8 cellular contexts compared by ENCODE assay signal in the genomic region with DNA sequence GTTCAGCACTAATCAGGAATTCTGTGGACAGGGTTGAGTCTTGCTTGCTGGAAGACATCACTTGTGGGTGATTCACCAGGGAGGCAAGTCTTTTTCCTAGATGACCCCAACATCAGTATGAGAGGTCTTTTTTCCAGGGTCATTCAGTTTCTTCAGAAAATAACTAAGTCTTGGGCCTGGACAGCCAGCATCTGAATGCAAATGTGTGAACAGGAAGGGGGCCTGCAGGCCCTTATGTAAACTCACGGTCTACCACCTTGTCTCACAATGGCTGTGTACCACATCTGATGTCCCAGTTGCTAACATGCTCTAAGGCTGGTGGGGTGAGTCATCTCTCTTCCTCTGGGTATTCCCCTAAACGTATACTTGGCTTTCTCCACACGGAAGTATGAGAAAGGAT.
DNase-seq lines count a peak whose midpoint lies in the region; ATAC-seq and TF ChIP-seq lines count a peak whose summit lies in the region.

No MANE protein-coding gene starts in this region.

- H4K5ac ChIP-seq in mesendoderm (ENCODE audit: low read length) = no peak overlapping the region

- no peaks in the 10 kb centered on the region for H3K79me1 ChIP-seq in mesendoderm (ENCODE audit: low read length)

- no peaks in the 10 kb centered on the region for H3K27me3 ChIP-seq in CD4-positive, alpha-beta memory T cell (ENCODE audit: insufficient read depth, low read length)
- H3K27me3 ChIP-seq in HUES48 (ENCODE audit: control insufficient read depth, insufficient read depth, low read length) = no peaks in the 10 kb centered on the region
- no peaks in the 10 kb centered on the region for H3K27me3 ChIP-seq in mesendoderm (ENCODE audit: insufficient read depth, low read length, poor library complexity)
- H3K27me3 ChIP-seq in suprapubic skin = no peaks in the 10 kb centered on the region

- WGBS in mesendoderm (ENCODE audit: extremely low coverage, insufficient coverage, low lambda C conversion rate) = no CpG with 5 or more reads among the region's 3 CpGs
- 45% methylated on average over 3 of the region's 3 CpGs for WGBS in suprapubic skin

- no peaks in the 10 kb centered on the region for H3K79me2 ChIP-seq in mesendoderm (ENCODE audit: control insufficient read depth, insufficient read depth, low read length)

- H3K9ac ChIP-seq in HUES48 (ENCODE audit: low read depth, low read length) (no peak overlapping the region), mesendoderm (ENCODE audit: low read length) (no peak overlapping the region)

- no peak overlapping the region for H3K23ac ChIP-seq in mesendoderm (ENCODE audit: low read length)

- no peaks in the 10 kb centered on the region for H3K27me3 Mint-ChIP-seq in CD4-positive, alpha-beta memory T cell

- H2BK5ac ChIP-seq in mesendoderm (ENCODE audit: low read length) = no peak overlapping the region

- peak; percentile 99 for ATAC-seq in GM21447 (IDR thresholded peaks at IDR 0.05; ENCODE audit: unreplicated experiment)

- H3K4ac ChIP-seq in mesendoderm (ENCODE audit: low read depth, low read length) = no peak overlapping the region

- no peak overlapping the region for H3K18ac ChIP-seq in mesendoderm (ENCODE audit: low read length)

- TF ChIP-seq EP300 in suprapubic skin (IDR thresholded peaks at IDR 0.05) = no peak

- intact Hi-C loops in CD4-positive, alpha-beta memory T cell (cut with micrococcal nuclease) = no loop called here

- H3K4me1 ChIP-seq in CD4-positive, alpha-beta memory T cell (ENCODE audit: insufficient read depth, low read length) = peaks cover 9% of the 10 kb centered on the region
- H3K4me1 ChIP-seq in HUES48 (ENCODE audit: control insufficient read depth, insufficient read depth, low read length) (0 out of 2 replicates have a peak, but pooled peaks cover 3% of the 10 kb centered on the region), mesendoderm (ENCODE audit: control insufficient read depth, low read depth, low read length) (peaks cover 2% of the 10 kb centered on the region), suprapubic skin (no peaks in the 10 kb centered on the region)

- no peak overlapping the region for H3K4me3 ChIP-seq in CD4-positive, alpha-beta memory T cell (ENCODE audit: low read length in 2 of 2)
- H3K4me3 ChIP-seq in HUES48 (ENCODE audit: low read depth, low read length) (no peak overlapping the region), mesendoderm (ENCODE audit: low read length) (no peak overlapping the region), suprapubic skin (no peak overlapping the region)

- H3K9me3 ChIP-seq in CD4-positive, alpha-beta memory T cell (ENCODE audit: control insufficient read depth in 1 of 2, low read length in 2 of 2) = no peaks in the 10 kb centered on the region
- H3K9me3 ChIP-seq in HUES48 (ENCODE audit: control insufficient read depth, insufficient read depth, low read length) (no peaks in the 10 kb centered on the region), suprapubic skin (no peaks in the 10 kb centered on the region)

- H3K36me3 ChIP-seq in CD4-positive, alpha-beta memory T cell (ENCODE audit: insufficient read depth, low read length) = peaks cover 16% of the 10 kb centered on the region
- peaks cover 38% of the 10 kb centered on the region for H3K36me3 ChIP-seq in HUES48 (ENCODE audit: control insufficient read depth, insufficient read depth, low read length)
- H3K36me3 ChIP-seq in mesendoderm (ENCODE audit: control insufficient read depth, insufficient read depth, low read length) = peaks cover 1% of the 10 kb centered on the region
- peaks cover 26% of the 10 kb centered on the region for H3K36me3 ChIP-seq in suprapubic skin

- H3K27ac Mint-ChIP-seq in CD4-positive, alpha-beta memory T cell = peak overlapping the region; percentile 55 to 95 (median 74)

- no peak overlapping the region for H2BK15ac ChIP-seq in mesendoderm (replicated peaks; ENCODE audit: low read depth)

- POLR2A ChIA-PET in CD4-positive, alpha-beta memory T cell (lab: Charles Lee; ENCODE audit: partially characterized antibody) = no interaction called here

- H3K27ac ChIP-seq in CD4-positive, alpha-beta memory T cell (ENCODE audit: low read depth, low read length) = peak overlapping the region; percentile 25
- peak overlapping the region; percentile 53 for H3K27ac ChIP-seq in HUES48 (ENCODE audit: low read depth, low read length)
- no peak overlapping the region for H3K27ac ChIP-seq in mesendoderm (ENCODE audit: low read depth, low read length)
- no peak overlapping the region for H3K27ac ChIP-seq in suprapubic skin

- no peak overlapping the region for H3K4me3 Mint-ChIP-seq in CD4-positive, alpha-beta memory T cell

- CTCF ChIA-PET in CD4-positive, alpha-beta memory T cell (lab: Charles Lee; ENCODE audit: partially characterized antibody) = interaction anchor here (0.7 kb wide), 1 partner anchor 827 kb away, joined by 3 read pairs; no protein-coding TSS in a partner anchor

- no peak for TF ChIP-seq CTCF in suprapubic skin (IDR thresholded peaks at IDR 0.05)

- no peak overlapping the region for H4K8ac ChIP-seq in mesendoderm (ENCODE audit: low read depth, low read length)

- no peak overlapping the region for H3K4me2 ChIP-seq in mesendoderm (ENCODE audit: low read length)

- DNase-seq in CD4-positive, alpha-beta memory T cell = peak; percentile 16 to 78 (median 40)
- peak; percentile 4 for DNase-seq in activated T-helper 1 cell treated with Interleukin-2 at 50 U/mL for 16 hours (ENCODE audit: low read depth)
- peak; percentile 82 for DNase-seq in mesendoderm
- DNase-seq in suprapubic skin (ENCODE audit: low spot score in 2 of 2) = no peak
- no peak for DNase-seq in GDM1 (lab: John Stamatoyannopoulos, UW)
- no peak for DNase-seq in COLO829 (ENCODE audit: low spot score)

- H3K56ac ChIP-seq in mesendoderm (ENCODE audit: low read length) = no peak overlapping the region

- H2AK5ac ChIP-seq in mesendoderm (ENCODE audit: low read length) = no peak overlapping the region

- TF ChIP-seq POLR2A in suprapubic skin (IDR thresholded peaks at IDR 0.05) = no peak

- no peak overlapping the region for H2BK120ac ChIP-seq in mesendoderm (ENCODE audit: low read depth, low read length)

- peaks cover 3 to 10% (median 8%) of the 10 kb centered on the region in 4 donors for H3K4me1 Mint-ChIP-seq in CD4-positive, alpha-beta memory T cell

- H3K36me3 Mint-ChIP-seq in CD4-positive, alpha-beta memory T cell = peaks cover 35 to 43% of the 10 kb centered on the region in 2 donors

- H3K9me3 Mint-ChIP-seq in CD4-positive, alpha-beta memory T cell = no peaks in the 10 kb centered on the region

Comparison
In these comparisons a context has a peak if more than half of its experiments do, and no peak if none do; other contexts are left out.
1. DNase-seq: peak in CD4-positive, alpha-beta memory T cell (5 of 5), activated T-helper 1 cell treated with Interleukin-2 at 50 U/mL for 16 hours (single experiment) and mesendoderm (single experiment); none in suprapubic skin (0 of 2), GDM1 (single experiment) and COLO829 (single experiment).
2. H3K27ac ChIP-seq: peak in CD4-positive, alpha-beta memory T cell (single experiment) and HUES48 (single experiment); none in mesendoderm (single experiment) and suprapubic skin (single experiment).